ENCODE assay signal across 12 cellular contexts in the genomic region with DNA sequence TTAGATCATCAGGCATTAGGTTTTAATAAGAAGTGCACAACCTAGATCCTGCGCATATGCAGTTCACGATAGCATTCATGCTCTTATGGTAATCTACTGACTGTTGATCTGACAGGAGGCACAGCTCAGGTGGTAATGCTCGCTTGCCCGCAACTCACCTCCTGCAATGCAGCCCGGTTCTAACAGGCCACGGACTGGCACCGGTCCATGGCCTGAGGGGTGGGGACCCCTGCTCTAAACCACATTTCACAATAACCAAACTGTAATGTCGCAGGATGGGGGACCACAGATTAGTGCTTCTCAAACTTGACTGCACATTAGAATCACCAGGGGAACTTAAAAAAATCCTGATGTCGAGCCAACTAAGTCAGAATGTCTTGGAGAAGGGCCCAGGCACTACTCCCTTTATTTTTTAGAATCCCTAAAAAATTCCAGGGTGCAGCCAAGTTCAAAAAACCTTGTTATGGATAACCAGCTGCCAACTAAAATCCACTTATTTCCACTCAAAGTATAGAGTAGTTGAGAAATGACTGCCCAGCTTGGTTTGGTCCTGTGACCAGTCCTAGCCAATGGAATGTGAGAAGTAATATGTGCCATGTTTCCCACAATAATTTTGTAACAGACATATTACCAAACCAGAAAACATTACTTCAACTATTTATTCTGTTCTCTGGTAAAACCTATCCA. TPM values are rescaled to one million over a fixed set of nuclear protein-coding genes. Genes with fewer than 3 reads are reported as not detected.
DNase-seq lines count a peak whose midpoint lies in the region; ATAC-seq and TF ChIP-seq lines count a peak whose summit lies in the region.
"Had no signal": no experiment of that assay in that cellular context is flagged by ENCODE, and none has a peak within 500 bp of the region (broad histone marks: within the 10 kb centered on the region; RNA-seq: fewer than 3 reads in every experiment).

No MANE protein-coding gene starts in this region.

- TF ChIP-seq CTCF in fibroblast of mammary gland (conservative IDR thresholded peaks at IDR 0.05; ENCODE audit: control insufficient read depth, insufficient read depth, low read depth, low read length) (no peak), psoas muscle (IDR thresholded peaks at IDR 0.05) (no peak)

- no peak overlapping the region for H3K27ac ChIP-seq in psoas muscle
- H3K27ac ChIP-seq: SJCRH30 had no signal

- peaks cover 31% of the 10 kb centered on the region for H3K4me1 ChIP-seq in psoas muscle

- no peaks in the 10 kb centered on the region for H3K27me3 ChIP-seq in psoas muscle (ENCODE audit: insufficient read depth in 3 of 3, low read length in 2 of 3)
- H3K27me3 ChIP-seq: SJCRH30 had no signal

- WGBS in psoas muscle, 3 donors = 80 to 85% (median 81%) methylated on average over 9 of the region's 9 CpGs

- H3K4me3 ChIP-seq in fibroblast of mammary gland (ENCODE audit: control insufficient read depth, low read depth, low read length) (no peak overlapping the region), psoas muscle (peak overlapping the region; percentile 87)
- H3K4me3 ChIP-seq: SJCRH30 had no signal

- intact Hi-C loops in psoas muscle (cut with DNase I) = loop anchor here in 1 of 2 donors (5.0 to 10.0 kb wide), 2 partner anchors 54 to 584 kb away; a partner anchor contains a TSS

- ATAC-seq in psoas muscle (no peak), GM18870 (IDR thresholded peaks at IDR 0.05; ENCODE audit: unreplicated experiment) (no peak)
- ATAC-seq: CD8-positive, alpha-beta T cell; effector memory CD8-positive, alpha-beta T cell had no signal

- no peaks in the 10 kb centered on the region for H3K9me3 ChIP-seq in psoas muscle
- H3K9me3 ChIP-seq: SJCRH30 had no signal

- H3K36me3 ChIP-seq in psoas muscle (ENCODE audit: insufficient read depth in 1 of 2, low read depth in 1 of 2) = no peaks in the 10 kb centered on the region

- DNase-seq in EH (ENCODE audit: low read depth) (peak; percentile 27), MV-4-11 (lab: John Stamatoyannopoulos, UW) (peak; percentile 20), fibroblast of mammary gland (ENCODE audit: low read depth) (peak; percentile 72), psoas muscle (no peak), GM19240 (ENCODE audit: insufficient read length, low spot score) (no peak)
- no peak for DNase-seq in activated CD8-positive, alpha-beta memory T cell treated with anti-CD3 and anti-CD28 coated beads, Interleukin-2, amount 50 U/mL, for 48 hours
- DNase-seq: activated CD4-positive, alpha-beta T cell treated with anti-CD3 and anti-CD28 coated beads, Interleukin-2, amount 50 U/mL, for 48 hours; CD8-positive, alpha-beta T cell; effector memory CD8-positive, alpha-beta T cell; NCI-H1092 treated with DMSO at 0.1 percent for 48 hours; SJCRH30 had no signal

RNA-seq across cellular contexts. Expression of a gene that starts 3.1 kb away (rescaled TPM):
- 10 to 100 TPM in 2 of 4 donors, 1 to 10 TPM in 2; 8.6 to 10.9 (median 9.9) TPM for total RNA-seq in psoas muscle
- 1 to 10 TPM; 2.2 to 3.8 (median 2.4) TPM for polyA plus RNA-seq in psoas muscle

Comparison
In these comparisons a context has a peak if more than half of its experiments do, and no peak if none do; other contexts are left out.
1. DNase-seq: peak in EH (single experiment), MV-4-11 (single experiment) and fibroblast of mammary gland (single experiment); none in psoas muscle (0 of 2), activated CD8-positive, alpha-beta memory T cell treated with anti-CD3 and anti-CD28 coated beads, Interleukin-2, amount 50 U/mL, for 48 hours (single experiment) and GM19240 (single experiment).